29 cellular contexts compared by ENCODE assay signal in the genomic region with DNA sequence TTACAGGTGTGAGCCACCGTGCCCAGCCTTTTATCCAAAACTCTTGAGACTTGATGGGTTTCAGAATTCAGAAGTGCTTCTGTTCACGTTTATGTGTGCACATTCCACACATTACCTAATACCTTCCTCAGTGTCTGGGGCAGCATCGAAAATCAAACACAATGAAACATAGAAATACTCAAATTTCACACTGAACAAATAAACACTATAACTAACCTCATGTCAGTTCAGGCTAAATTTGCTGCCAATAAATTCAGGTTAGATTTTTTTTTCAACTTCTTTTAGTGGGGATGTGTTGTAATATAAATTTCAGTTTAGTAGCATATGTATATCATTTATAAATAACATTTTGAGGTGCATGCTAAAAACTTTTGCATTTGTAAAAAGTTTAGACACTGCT. TPM values are rescaled to one million over a fixed set of nuclear protein-coding genes. Genes with fewer than 3 reads are reported as not detected.
DNase-seq lines count a peak whose midpoint lies in the region; ATAC-seq, FAIRE-seq and TF ChIP-seq lines count a peak whose summit lies in the region.
"Had no signal": no experiment of that assay in that cellular context is flagged by ENCODE, and none has a peak within 500 bp of the region (broad histone marks: within the 10 kb centered on the region; RNA-seq: fewer than 3 reads in every experiment).

No MANE protein-coding gene starts in this region.

- H3K27ac Mint-ChIP-seq in GM23338 (no peak overlapping the region), CD14-positive monocyte (peak overlapping the region in 1 of 7 donors; percentile 31)
- H3K27ac Mint-ChIP-seq: activated CD8-positive, alpha-beta T cell treated with anti-CD3 and anti-CD28 coated beads, Interleukin-2, amount 10 ng/mL, durations not matched to agents 7 days and 5 days; activated naive CD8-positive, alpha-beta T cell treated with anti-CD3 and anti-CD28 coated beads, Interleukin-2, amount 50 U/mL, for 24 hours; naive thymus-derived CD8-positive, alpha-beta T cell; stimulated activated memory B cell treated with anti-CD40 and anti-IgM and Interleukin-4, amounts not matched to agents 10 μg/mL and 1 μg/mL and 100 μg/mL, for 72 hours had no signal

- H3K36me3 ChIP-seq in GM23338 (ENCODE audit: insufficient read depth) (peaks cover 10% of the 10 kb centered on the region; the same call in 1 of the 2 replicates), RWPE2 (ENCODE audit: low read depth) (peaks cover 57% of the 10 kb centered on the region), SJCRH30 (peaks cover 17% of the 10 kb centered on the region)
- H3K36me3 ChIP-seq in effector memory CD4-positive, alpha-beta T cell (ENCODE audit: control insufficient read depth, insufficient read depth, low read length): peaks cover 7% of the 10 kb centered on the region
- H3K36me3 ChIP-seq: ovary had no signal

- POLR2A ChIA-PET in A549 (lab: Yijun Ruan, JAX): no interaction called here

- no peak for TF ChIP-seq EP300 in A549 (IDR thresholded peaks at IDR 0.05)

- no peaks in the 10 kb centered on the region for H3K27me3 Mint-ChIP-seq in GM23338 (ENCODE audit: insufficient read depth, low read depth, poor library complexity)
- H3K27me3 Mint-ChIP-seq in CD14-positive monocyte (ENCODE audit: low read depth in 3 of 3): no peaks in the 10 kb centered on the region

- H2AFZ ChIP-seq in GM23338: no peak overlapping the region

- H3K4me1 ChIP-seq in A549 (peaks cover 30% of the 10 kb centered on the region), GM23338 (ENCODE audit: insufficient read depth) (peaks cover 38% of the 10 kb centered on the region), RWPE2 (ENCODE audit: insufficient read depth, poor library complexity, severe bottlenecking) (peaks cover 27% of the 10 kb centered on the region), SJCRH30 (no peaks in the 10 kb centered on the region)
- peaks cover 7% of the 10 kb centered on the region for H3K4me1 ChIP-seq in effector memory CD4-positive, alpha-beta T cell (ENCODE audit: control insufficient read depth, insufficient read depth, low read length, poor library complexity, severe bottlenecking)

- CTCF ChIA-PET in A549 (lab: Yijun Ruan, JAX): no interaction called here

- H4K20me1 ChIP-seq in GM23338 (replicated peaks; ENCODE audit: insufficient read depth): 0 out of 2 replicates have a peak, but pooled peaks cover 3% of the 10 kb centered on the region

- no peak for TF ChIP-seq RAD21 in A549 (conservative IDR thresholded peaks at IDR 0.05 in 1 of 2, IDR thresholded peaks at IDR 0.05 in 1 of 2)

- H3K36me3 Mint-ChIP-seq in GM23338 (ENCODE audit: low read depth): peaks cover 49% of the 10 kb centered on the region
- H3K36me3 Mint-ChIP-seq in CD14-positive monocyte: peaks cover 24 to 27% of the 10 kb centered on the region in 2 donors

- H3K9me3 ChIP-seq in A549 (no peaks in the 10 kb centered on the region), RWPE2 (ENCODE audit: severe bottlenecking) (no peaks in the 10 kb centered on the region), SJCRH30 (replicated peaks) (no peaks in the 10 kb centered on the region)
- H3K9me3 ChIP-seq in effector memory CD4-positive, alpha-beta T cell (ENCODE audit: control insufficient read depth, low read length): no peaks in the 10 kb centered on the region
- H3K9me3 ChIP-seq: left ventricle myocardium inferior, ovary had no signal

- H3K9me2 ChIP-seq in GM23338 (ENCODE audit: insufficient read depth): no peaks in the 10 kb centered on the region

- no peak for TF ChIP-seq POLR2A in A549 (IDR thresholded peaks at IDR 0.05; ENCODE audit: low read length)

- H3K4me1 Mint-ChIP-seq in GM23338: peaks cover 57% of the 10 kb centered on the region
- H3K4me1 Mint-ChIP-seq in CD14-positive monocyte: peaks cover 51% of the 10 kb centered on the region

- intact Hi-C loops in CD14-positive monocyte (cut with micrococcal nuclease): loop anchor here (5.0 to 10.0 kb wide), 3 partner anchors 149 to 1988 kb away; partner anchors contain the start of gene FSIP1 (in 1 of the 2)

- peaks cover 72% of the 10 kb centered on the region for H3K79me2 ChIP-seq in GM23338 (replicated peaks; ENCODE audit: insufficient read depth)

- no peak for ATAC-seq in A549
- no peak for ATAC-seq in GM23338
- no peak for ATAC-seq in RWPE2 (ENCODE audit: low read depth)
- no peak for ATAC-seq in GM18868 (IDR thresholded peaks at IDR 0.05; ENCODE audit: unreplicated experiment)
- ATAC-seq: activated CD8-positive, alpha-beta T cell treated with anti-CD3 and anti-CD28 coated beads, Interleukin-2, amount 10 ng/mL, durations not matched to agents 7 days and 5 days; activated naive CD8-positive, alpha-beta T cell treated with anti-CD3 and anti-CD28 coated beads, Interleukin-2, amount 50 U/mL, for 24 hours; naive thymus-derived CD8-positive, alpha-beta T cell; stimulated activated memory B cell treated with anti-CD40 and anti-IgM and Interleukin-4, amounts not matched to agents 10 μg/mL and 1 μg/mL and 100 μg/mL, for 72 hours had no signal

- TF ChIP-seq CTCF in A549 (IDR thresholded peaks at IDR 0.05) (no peak), GM23338 (conservative IDR thresholded peaks at IDR 0.05; ENCODE audit: low read depth in 2 of 2) (no peak), RWPE2 (IDR thresholded peaks at IDR 0.05; ENCODE audit: poor library complexity, severe bottlenecking) (no peak), CD14-positive monocyte (IDR thresholded peaks at IDR 0.05) (no peak)

- H3F3A ChIP-seq in GM23338 (replicated peaks; ENCODE audit: low read depth): no peaks in the 10 kb centered on the region

- H3K4me3 ChIP-seq in A549: no peak overlapping the region
- no peak overlapping the region for H3K4me3 ChIP-seq in GM23338
- H3K4me3 ChIP-seq in RWPE2 (ENCODE audit: severe bottlenecking): no peak overlapping the region
- no peak overlapping the region for H3K4me3 ChIP-seq in effector memory CD4-positive, alpha-beta T cell (ENCODE audit: insufficient read depth, low read depth, low read length, poor library complexity, severe bottlenecking)
- H3K4me3 ChIP-seq in SJCRH30: no peak overlapping the region
- H3K4me3 ChIP-seq: left ventricle myocardium inferior, ovary had no signal

- H3K4me3 Mint-ChIP-seq in GM23338 (peak overlapping the region; percentile 21; the same call in 2 of the 3 replicates), CD14-positive monocyte (no peak overlapping the region)
- H3K4me3 Mint-ChIP-seq: activated CD8-positive, alpha-beta T cell treated with anti-CD3 and anti-CD28 coated beads, Interleukin-2, amount 10 ng/mL, durations not matched to agents 7 days and 5 days; activated naive CD8-positive, alpha-beta T cell treated with anti-CD3 and anti-CD28 coated beads, Interleukin-2, amount 50 U/mL, for 24 hours; stimulated activated memory B cell treated with anti-CD40 and anti-IgM and Interleukin-4, amounts not matched to agents 10 μg/mL and 1 μg/mL and 100 μg/mL, for 72 hours had no signal

- FAIRE-seq in A549 (lab: Jason Lieb, UNC): no peak
- FAIRE-seq: TTC549, urothelium cell line had no signal

- H3K27ac ChIP-seq in A549 (no peak overlapping the region), GM23338 (ENCODE audit: low read depth) (no peak overlapping the region), RWPE2 (ENCODE audit: poor library complexity, severe bottlenecking) (peak overlapping the region; percentile 94), SJCRH30 (no peak overlapping the region)
- no peak overlapping the region for H3K27ac ChIP-seq in effector memory CD4-positive, alpha-beta T cell (ENCODE audit: insufficient read depth, low read length, poor library complexity, severe bottlenecking)
- H3K27ac ChIP-seq: left ventricle myocardium inferior, ovary had no signal

- no peaks in the 10 kb centered on the region for H3K27me3 ChIP-seq in GM23338 (ENCODE audit: insufficient read depth)
- H3K27me3 ChIP-seq in RWPE2 (ENCODE audit: insufficient read depth, poor library complexity, severe bottlenecking): no peaks in the 10 kb centered on the region
- no peaks in the 10 kb centered on the region for H3K27me3 ChIP-seq in effector memory CD4-positive, alpha-beta T cell (replicated peaks; ENCODE audit: control insufficient read depth, insufficient read depth, low read length, poor library complexity, severe bottlenecking)
- no peaks in the 10 kb centered on the region for H3K27me3 ChIP-seq in SJCRH30
- H3K27me3 ChIP-seq: foreskin keratinocyte, ovary had no signal

- H3K9me3 Mint-ChIP-seq in GM23338: 0 out of 3 replicates have a peak, but pooled peaks cover under 1% of the 10 kb centered on the region
- H3K9me3 Mint-ChIP-seq in CD14-positive monocyte: no peaks in the 10 kb centered on the region
- H3K9me3 Mint-ChIP-seq: activated naive CD8-positive, alpha-beta T cell treated with anti-CD3 and anti-CD28 coated beads, Interleukin-2, amount 50 U/mL, for 24 hours; naive thymus-derived CD8-positive, alpha-beta T cell; stimulated activated memory B cell treated with anti-CD40 and anti-IgM and Interleukin-4, amounts not matched to agents 10 μg/mL and 1 μg/mL and 100 μg/mL, for 72 hours had no signal

- WGBS in A549 (ENCODE audit: missing lambda C conversion rate): 54% methylated on average over 3 of the region's 3 CpGs

- DNase-seq in A549 (ENCODE audit: low read depth in 1 of 2, low spot score in 1 of 2): no peak
- DNase-seq in GM23338 (ENCODE audit: low spot score): no peak
- DNase-seq in RWPE2 (ENCODE audit: low spot score): no peak
- peak; percentile 48 for DNase-seq in iris pigment epithelial cell (ENCODE audit: low read depth)
- no peak for DNase-seq in effector memory CD4-positive, alpha-beta T cell
- no peak for DNase-seq in CD14-positive monocyte (ENCODE audit: low spot score)
- DNase-seq in SJCRH30: no peak
- DNase-seq: activated CD4-positive, CD25-positive, alpha-beta regulatory T cell treated with anti-CD3 and anti-CD28 coated beads, Interleukin-2, amount 50 U/mL, for 72 hours; activated CD8-positive, alpha-beta T cell treated with anti-CD3 and anti-CD28 coated beads, Interleukin-2, amount 10 ng/mL, durations not matched to agents 7 days and 5 days; activated gamma-delta T cell; activated naive CD8-positive, alpha-beta T cell treated with anti-CD3 and anti-CD28 coated beads, Interleukin-2, amount 50 U/mL, for 24 hours; activated T-cell treated with anti-CD3 and anti-CD28 coated beads for 4 hours; C1 segment of cervical spinal cord; GOT3; left ventricle myocardium inferior; midbrain; naive thymus-derived CD8-positive, alpha-beta T cell; NCI-H1105 treated with DMSO at 0.1 percent for 48 hours; NCI-H2029; NCI-H446; ovary; retina; SHP77 treated with DMSO at 0.1 percent for 48 hours; stimulated activated CD4-positive, alpha-beta T cell treated with anti-CD3 and anti-CD28 coated beads, Interleukin-4, amount 100 ng/mL, for 1 hour had no signal

- H3K4me2 ChIP-seq in A549 (peak overlapping the region; percentile 43), GM23338 (peak overlapping the region; percentile 97)

RNA-seq across cellular contexts. Expression of gene EIF2AK4, which starts 2.8 kb away (rescaled TPM):
- polyA plus RNA-seq in A549 (2011; rRNA removed): 38.3 and 38.6 TPM in 2 replicates
- 19.5 and 22.1 TPM in 2 replicates for polyA plus RNA-seq in A549 (2012; cell fraction: cytosol; rRNA removed)
- polyA plus RNA-seq in A549 (2012; cell fraction: nucleus; rRNA removed): 11.3 and 12.1 TPM in 2 replicates
- polyA plus RNA-seq in A549 (2017; fragmentation: RNase III; extraction: RNeasy Plus Mini Kit Qiagen cat#74134 plus additional on column Dnase treatment): 19.5 to 23.0 TPM (median 22.2 TPM) in 3 replicates
- polyA minus RNA-seq in A549 (2011; rRNA and poly(A)+ RNA removed): 43.5 and 44.0 TPM in 2 replicates
- total RNA-seq in GM23338 (2014; rRNA removed; shearing (Covaris generic)): 149 and 164 TPM in 2 replicates
- 456 and 490 TPM in 2 replicates for polyA plus RNA-seq in GM23338 (2016; fragmentation: Nextera tagmentation; extraction: Ambion mirVana)
- polyA plus RNA-seq in CD14-positive monocyte: 10 to 100 TPM; 16.1 to 19.8 TPM
- total RNA-seq in SJCRH30 (2014; rRNA removed; shearing (Covaris generic)): 43.3 and 45.2 TPM in 2 replicates

RNA-seq across cellular contexts. Expression of gene GPR176, which starts 16.6 kb away (rescaled TPM):
- 1.5 and 2.0 TPM in 2 replicates for polyA plus RNA-seq in A549 (2011; rRNA removed)
- polyA plus RNA-seq in A549 (2012; cell fraction: cytosol; rRNA removed): 1.2 and 1.7 TPM in 2 replicates
- 1.2 and 2.5 TPM in 2 replicates for polyA plus RNA-seq in A549 (2012; cell fraction: nucleus; rRNA removed)
- polyA plus RNA-seq in A549 (2017; fragmentation: RNase III; extraction: RNeasy Plus Mini Kit Qiagen cat#74134 plus additional on column Dnase treatment): 7.1 to 8.1 TPM (median 8.1 TPM) in 3 replicates
- polyA minus RNA-seq in A549 (2011; rRNA and poly(A)+ RNA removed): 2.9 and 8.2 TPM in 2 replicates
- total RNA-seq in GM23338 (2014; rRNA removed; shearing (Covaris generic)): 226 and 248 TPM in 2 replicates
- polyA plus RNA-seq in GM23338 (2016; fragmentation: Nextera tagmentation; extraction: Ambion mirVana): 60.0 and 62.9 TPM in 2 replicates
- polyA plus RNA-seq in CD14-positive monocyte: under 1 TPM in 1 of 2 donors, not detected in 1; 0.18 TPM
- total RNA-seq in SJCRH30 (2014; rRNA removed; shearing (Covaris generic)): 14.8 and 16.1 TPM in 2 replicates
- total RNA-seq: activated CD8-positive, alpha-beta T cell treated with anti-CD3 and anti-CD28 coated beads, Interleukin-2, amount 10 ng/mL, durations not matched to agents 7 days and 5 days; naive thymus-derived CD8-positive, alpha-beta T cell had no signal
- polyA plus RNA-seq: naive thymus-derived CD8-positive, alpha-beta T cell had no signal

Comparison
In these comparisons a context has a peak if more than half of its experiments do, and no peak if none do; other contexts are left out.
1. RNA of gene EIF2AK4, which starts 2.8 kb away (polyA plus RNA-seq): 456 to 490 TPM in GM23338; 11.3 to 38.6 TPM in A549 and 16.1 to 19.8 TPM in CD14-positive monocyte; every median in the first group is over 10 times any median in the second.